In the genomic region with DNA sequence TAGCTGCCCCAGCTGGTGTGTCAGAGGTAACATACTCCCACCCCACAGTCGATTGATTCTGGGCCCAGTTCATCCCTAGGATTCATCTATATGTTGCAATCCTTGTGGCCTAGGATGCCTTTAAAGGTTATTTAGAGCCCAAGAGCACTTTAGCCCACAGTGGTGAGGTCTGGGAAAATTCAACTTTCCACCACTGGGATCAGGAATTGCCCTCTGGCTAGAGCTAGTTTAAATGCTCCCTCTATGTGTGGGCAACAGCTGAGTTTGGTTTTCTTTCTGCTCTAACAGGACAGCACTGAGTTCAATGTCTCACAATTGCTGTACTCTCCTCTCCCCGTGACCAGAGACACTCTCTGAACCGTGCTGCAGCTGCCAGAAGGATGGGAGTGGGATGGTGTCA, we compare ENCODE assay signal across 1 cellular context.
TF ChIP-seq lines count a peak whose summit lies in the region.

No MANE protein-coding gene starts in this region.

TF ChIP-seq in GM23338, 12 proteins besides CTCF, POLR2A, EP300 and RAD21 (continued from another document):
- no peak for TF ChIP-seq CREB1 (CRISPR knock-in tag; IDR thresholded peaks at IDR 0.05; ENCODE audit: low read depth)
- no peak for TF ChIP-seq EZH2 (IDR thresholded peaks at IDR 0.05; ENCODE audit: low read depth, unreplicated experiment)
- no peak for TF ChIP-seq JUNB (IDR thresholded peaks at IDR 0.05; ENCODE audit: unreplicated experiment)
